Comparison of ENCODE assay signal across 9 cellular contexts in genomic region chr18:75216212-75216925, GRCh38. TPM values are rescaled to one million over a fixed set of nuclear protein-coding genes. Genes with fewer than 3 reads are reported as not detected.
DNase-seq lines count a peak whose midpoint lies in the region; ATAC-seq, FAIRE-seq and TF ChIP-seq lines count a peak whose summit lies in the region.
"Had no signal": no experiment of that assay in that cellular context is flagged by ENCODE, and none has a peak within 500 bp of the region (broad histone marks: within the 10 kb centered on the region; RNA-seq: fewer than 3 reads in every experiment).

No MANE protein-coding gene starts in this region.

- POLR2A ChIA-PET in BJ (lab: Charles Lee), result no interaction called here
- POLR2A ChIA-PET in activated naive CD8-positive, alpha-beta T cell treated with anti-CD3 and anti-CD28 coated beads, Interleukin-2, amount 10 ng/mL, durations not matched to agents 7 days and 5 days (lab: Charles Lee), result interaction anchor here (2.0 kb wide), 1 partner anchor 30 kb away, joined by 6 read pairs; no protein-coding TSS in a partner anchor

- TF ChIP-seq POLR2A in GM12891 (IDR thresholded peaks at IDR 0.05; ENCODE audit: low read depth, low read length), result no peak

- TF ChIP-seq CTCF in BJ (IDR thresholded peaks at IDR 0.05; ENCODE audit: insufficient read depth, low read depth, low read length) (no peak), mesothelial cell of epicardium (IDR thresholded peaks at IDR 0.05; ENCODE audit: unreplicated experiment) (no peak)

- peak; percentile 31 for ATAC-seq in GM18907 (IDR thresholded peaks at IDR 0.05; ENCODE audit: unreplicated experiment)
- peak; percentile 62 for ATAC-seq in activated naive CD8-positive, alpha-beta T cell treated with anti-CD3 and anti-CD28 coated beads, Interleukin-2, amount 10 ng/mL, durations not matched to agents 7 days and 5 days (ENCODE audit: low read depth)

- H3K27me3 Mint-ChIP-seq in activated naive CD8-positive, alpha-beta T cell treated with anti-CD3 and anti-CD28 coated beads, Interleukin-2, amount 10 ng/mL, durations not matched to agents 7 days and 5 days, result no peaks in the 10 kb centered on the region
- H3K27me3 Mint-ChIP-seq in mesothelial cell of epicardium (ENCODE audit: low read depth), result no peaks in the 10 kb centered on the region

- FAIRE-seq in GM12891 (lab: Jason Lieb, UNC), result no peak

- peak overlapping the region; percentile 18 for H3K4me3 ChIP-seq in BJ (ENCODE audit: low read depth, low read length)
- H3K4me3 ChIP-seq: SK-N-MC had no signal

- H3K9me3 Mint-ChIP-seq in activated naive CD8-positive, alpha-beta T cell treated with anti-CD3 and anti-CD28 coated beads, Interleukin-2, amount 10 ng/mL, durations not matched to agents 7 days and 5 days, result no peaks in the 10 kb centered on the region
- no peaks in the 10 kb centered on the region for H3K9me3 Mint-ChIP-seq in mesothelial cell of epicardium

- peak overlapping the region; percentile 76 for H3K4me3 Mint-ChIP-seq in activated naive CD8-positive, alpha-beta T cell treated with anti-CD3 and anti-CD28 coated beads, Interleukin-2, amount 10 ng/mL, durations not matched to agents 7 days and 5 days
- peak overlapping the region; percentile 3 for H3K4me3 Mint-ChIP-seq in mesothelial cell of epicardium

- no peak for DNase-seq in BJ (ENCODE audit: low read depth)
- DNase-seq in activated naive CD8-positive, alpha-beta T cell treated with anti-CD3 and anti-CD28 coated beads, Interleukin-2, amount 10 ng/mL, durations not matched to agents 7 days and 5 days, result no peak
- DNase-seq in mesothelial cell of epicardium (ENCODE audit: low spot score in 2 of 2, unreplicated experiment in 2 of 2), result no peak
- DNase-seq in pons (ENCODE audit: low spot score), result no peak
- DNase-seq in putamen (ENCODE audit: low spot score), result no peak
- DNase-seq in GM12891 (ENCODE audit: insufficient read length, low spot score), result no peak
- DNase-seq in RKO (ENCODE audit: low spot score), result no peak

- peaks cover 44% of the 10 kb centered on the region for H3K4me1 Mint-ChIP-seq in activated naive CD8-positive, alpha-beta T cell treated with anti-CD3 and anti-CD28 coated beads, Interleukin-2, amount 10 ng/mL, durations not matched to agents 7 days and 5 days
- H3K4me1 Mint-ChIP-seq in mesothelial cell of epicardium, result peaks cover 82% of the 10 kb centered on the region

- H3K36me3 Mint-ChIP-seq in activated naive CD8-positive, alpha-beta T cell treated with anti-CD3 and anti-CD28 coated beads, Interleukin-2, amount 10 ng/mL, durations not matched to agents 7 days and 5 days, result peaks cover 3% of the 10 kb centered on the region
- no peaks in the 10 kb centered on the region for H3K36me3 Mint-ChIP-seq in mesothelial cell of epicardium

- H3K27ac Mint-ChIP-seq in activated naive CD8-positive, alpha-beta T cell treated with anti-CD3 and anti-CD28 coated beads, Interleukin-2, amount 10 ng/mL, durations not matched to agents 7 days and 5 days, result peak overlapping the region; percentile 79
- H3K27ac Mint-ChIP-seq in mesothelial cell of epicardium, result peak overlapping the region; percentile 93

- no peaks in the 10 kb centered on the region for H3K27me3 ChIP-seq in BJ (ENCODE audit: control insufficient read depth, insufficient read depth, low read length)

- H3K36me3 ChIP-seq in BJ (ENCODE audit: control insufficient read depth, insufficient read depth, low read length), result peaks cover 4% of the 10 kb centered on the region

- CTCF ChIA-PET in BJ (lab: Yijun Ruan, JAX), result interaction anchor here (1.2 to 1.3 kb wide), 2 partner anchors 262 to 263 kb away, joined by 3 read pairs; no protein-coding TSS in a partner anchor

TF ChIP-seq in GM12891, 5 proteins besides CTCF, POLR2A, EP300 and RAD21:
- TF ChIP-seq SPI1 (IDR thresholded peaks at IDR 0.05; ENCODE audit: low read depth, low read length) (no peak), POU2F2 (IDR thresholded peaks at IDR 0.05; ENCODE audit: low read depth, low read length) (no peak), TAF1 (IDR thresholded peaks at IDR 0.05; ENCODE audit: low read depth, low read length) (no peak), POLR2AphosphoS5 (IDR thresholded peaks at IDR 0.05; ENCODE audit: low read depth, low read length) (no peak), PAX5 (IDR thresholded peaks at IDR 0.05; ENCODE audit: insufficient read depth, low read length, severe bottlenecking) (no peak)

RNA-seq across cellular contexts. Expression of gene TSHZ1, which starts 5.8 kb away (rescaled TPM):
- polyA plus RNA-seq in BJ (2011; rRNA removed), result 19.3 and 23.9 TPM in 2 replicates
- 29.9 and 37.0 TPM in 2 replicates for polyA minus RNA-seq in BJ (2011; rRNA and poly(A)+ RNA removed)
- total RNA-seq in activated naive CD8-positive, alpha-beta T cell treated with anti-CD3 and anti-CD28 coated beads, Interleukin-2, amount 10 ng/mL, durations not matched to agents 7 days and 5 days, result 10 to 100 TPM; 23.7 to 25.2 TPM
- total RNA-seq in mesothelial cell of epicardium, result 48.6 to 50.6 TPM (median 50.0 TPM) in 3 replicates
- polyA plus RNA-seq in GM12891 (2012; ENCODE audit: low read depth, missing spikeins), result 3.3 TPM

RNA-seq across cellular contexts. Expression of gene PTGR3, which starts 7.4 kb away (rescaled TPM):
- 63.0 and 70.3 TPM in 2 replicates for polyA plus RNA-seq in BJ (2011; rRNA removed)
- 58.4 and 99.1 TPM in 2 replicates for polyA minus RNA-seq in BJ (2011; rRNA and poly(A)+ RNA removed)
- total RNA-seq in activated naive CD8-positive, alpha-beta T cell treated with anti-CD3 and anti-CD28 coated beads, Interleukin-2, amount 10 ng/mL, durations not matched to agents 7 days and 5 days, result 10 to 100 TPM; 36.6 to 37.2 TPM
- total RNA-seq in mesothelial cell of epicardium, result 47.0 to 52.6 TPM (median 52.1 TPM) in 3 replicates
- 23.2 TPM for polyA plus RNA-seq in GM12891 (2012; ENCODE audit: low read depth, missing spikeins)
